ENCODE assay signal across 23 cellular contexts in genomic region chr2:176068037-176068832, GRCh38. TPM values are rescaled to one million over a fixed set of nuclear protein-coding genes. Genes with fewer than 3 reads are reported as not detected.
A peak's percentile ranks its signal among the peaks of the same experiment; 100 is the strongest.
DNase-seq lines count a peak whose midpoint lies in the region; ATAC-seq, FAIRE-seq and TF ChIP-seq lines count a peak whose summit lies in the region.
"Had no signal": no experiment of that assay in that cellular context is flagged by ENCODE, and none has a peak within 500 bp of the region (broad histone marks: within the 10 kb centered on the region; RNA-seq: fewer than 3 reads in every experiment).

No MANE protein-coding gene starts in this region.

- H3K27ac ChIP-seq in endothelial cell of umbilical vein (ENCODE audit: insufficient read depth, low read depth, low read length) (no peak overlapping the region), subcutaneous abdominal adipose tissue (ENCODE audit: low read depth, low read length) (no peak overlapping the region)
- H3K27ac ChIP-seq: breast epithelium, left lung, spleen had no signal

- peaks cover 2% of the 10 kb centered on the region for H3K9me3 ChIP-seq in T-helper 17 cell (ENCODE audit: control insufficient read depth, low read length, poor library complexity, severe bottlenecking)
- H3K9me3 ChIP-seq in endothelial cell of umbilical vein (replicated peaks; ENCODE audit: control insufficient read depth, insufficient read depth, low read length): no peaks in the 10 kb centered on the region
- no peaks in the 10 kb centered on the region for H3K9me3 ChIP-seq in subcutaneous abdominal adipose tissue (ENCODE audit: control insufficient read depth in 5 of 5, low read length in 5 of 5)
- H3K9me3 ChIP-seq: breast epithelium, left lung, spleen had no signal

- no peak overlapping the region for H3K9ac ChIP-seq in endothelial cell of umbilical vein (replicated peaks; ENCODE audit: extremely low read depth, insufficient read depth, low read length)
- H3K9ac ChIP-seq in subcutaneous abdominal adipose tissue (ENCODE audit: low read length in 5 of 5): no peak overlapping the region

- FAIRE-seq in endothelial cell of umbilical vein (lab: Jason Lieb, UNC): no peak

- DNase-seq in T-helper 17 cell (no peak), endothelial cell of umbilical vein (ENCODE audit: low read depth, low spot score) (no peak), nephron progenitor cell (peak; percentile 54)
- DNase-seq: activated CD4-positive, alpha-beta T cell treated with anti-CD3 and anti-CD28 coated beads for 36 hours; activated naive CD8-positive, alpha-beta T cell treated with anti-CD3 and anti-CD28 coated beads, Interleukin-2, amount 50 U/mL, for 24 hours; AML-193; COR-L47; left lung; NCI-H2107; NCI-H510A treated with DMSO at 0.1 percent for 48 hours; RPMI8226; spleen had no signal

- dilution Hi-C loops in endothelial cell of umbilical vein (cut with MboI; ENCODE audit: extremely low pct_ligation_motif_present, low sequenced_read_pairs): no loop called here

- H3K27ac Mint-ChIP-seq in T-helper 17 cell: no peak overlapping the region
- H3K27ac Mint-ChIP-seq in nephron progenitor cell: no peak overlapping the region
- H3K27ac Mint-ChIP-seq: activated CD4-positive, alpha-beta T cell treated with anti-CD3 and anti-CD28 coated beads for 36 hours; activated naive CD8-positive, alpha-beta T cell treated with anti-CD3 and anti-CD28 coated beads, Interleukin-2, amount 50 U/mL, for 24 hours; activated T-helper 2 cell treated with anti-CD3 and anti-CD28 coated beads, Interferon-gamma antibody, Interleukin-2, Interleukin-4, amounts not matched to agents 10 μg/mL and 5 μg/mL and 100 μg/mL, durations not matched to agents 14 hours and 24 hours and 36 hours had no signal

- peaks cover 89% of the 10 kb centered on the region for H3K27me3 Mint-ChIP-seq in T-helper 17 cell
- H3K27me3 Mint-ChIP-seq in nephron progenitor cell (ENCODE audit: low read depth, poor library complexity): peaks cover 100% of the 10 kb centered on the region

- no peaks in the 10 kb centered on the region for H4K20me1 ChIP-seq in endothelial cell of umbilical vein (replicated peaks; ENCODE audit: control insufficient read depth, extremely low read depth, insufficient read depth, low read length)

- TF ChIP-seq POLR2A in endothelial cell of umbilical vein (IDR thresholded peaks at IDR 0.05; ENCODE audit: low read depth, low read length): no peak

- H3K4me1 Mint-ChIP-seq in T-helper 17 cell (no peaks in the 10 kb centered on the region), nephron progenitor cell (peaks cover 14% of the 10 kb centered on the region)

- H3K36me3 ChIP-seq in endothelial cell of umbilical vein (ENCODE audit: control insufficient read depth in 2 of 2, extremely low read depth in 1 of 2, insufficient read depth in 2 of 2, low read length in 2 of 2): no peaks in the 10 kb centered on the region
- H3K36me3 ChIP-seq in subcutaneous abdominal adipose tissue (ENCODE audit: control insufficient read depth in 5 of 5, insufficient read depth in 5 of 5, low read length in 5 of 5): no peaks in the 10 kb centered on the region
- H3K36me3 ChIP-seq: breast epithelium, left lung, spleen had no signal

- intact Hi-C loops in endothelial cell of umbilical vein (cut with micrococcal nuclease): no loop called here

- CTCF ChIA-PET in endothelial cell of umbilical vein (lab: Charles Lee): no interaction called here

- TF ChIP-seq CTCF in endothelial cell of umbilical vein (IDR thresholded peaks at IDR 0.05; ENCODE audit: extremely low read depth in 1 of 2, insufficient read depth in 1 of 2, low read depth in 1 of 2, low read length in 2 of 2) (no peak), nephron progenitor cell (IDR thresholded peaks at IDR 0.05) (no peak)

- H3K4me3 ChIP-seq in endothelial cell of umbilical vein (replicated peaks in 1 of 3; ENCODE audit: insufficient read depth in 1 of 3, low read depth in 1 of 3, low read length in 3 of 3) (no peak overlapping the region), subcutaneous abdominal adipose tissue (ENCODE audit: low read depth in 1 of 5, low read length in 5 of 5) (peak overlapping the region; percentile 15 to 66 (median 62))

- ATAC-seq in T-helper 17 cell: no peak
- ATAC-seq in GM21576 (IDR thresholded peaks at IDR 0.05; ENCODE audit: unreplicated experiment): no peak
- ATAC-seq in GM18861 (IDR thresholded peaks at IDR 0.05; ENCODE audit: unreplicated experiment): no peak
- ATAC-seq in esophagus mucosa: no peak
- ATAC-seq: activated CD4-positive, alpha-beta T cell treated with anti-CD3 and anti-CD28 coated beads for 36 hours; activated naive CD8-positive, alpha-beta T cell treated with anti-CD3 and anti-CD28 coated beads, Interleukin-2, amount 50 U/mL, for 24 hours had no signal

- peaks cover 8% of the 10 kb centered on the region for H3K9me3 Mint-ChIP-seq in nephron progenitor cell
- H3K9me3 Mint-ChIP-seq: activated naive CD8-positive, alpha-beta T cell treated with anti-CD3 and anti-CD28 coated beads, Interleukin-2, amount 50 U/mL, for 24 hours; activated T-helper 2 cell treated with anti-CD3 and anti-CD28 coated beads, Interferon-gamma antibody, Interleukin-2, Interleukin-4, amounts not matched to agents 10 μg/mL and 5 μg/mL and 100 μg/mL, durations not matched to agents 14 hours and 24 hours and 36 hours had no signal

- POLR2A ChIA-PET in endothelial cell of umbilical vein (lab: Charles Lee): no interaction called here

- no TSS peak for BruUV-seq in endothelial cell of umbilical vein (replicated peaks; lab: Mats Ljungman, UMichigan)

- no peaks in the 10 kb centered on the region for H3K79me2 ChIP-seq in endothelial cell of umbilical vein (ENCODE audit: control insufficient read depth, insufficient read depth, low read length)

- H3K36me3 Mint-ChIP-seq in T-helper 17 cell (ENCODE audit: low read depth) (peaks cover 3% of the 10 kb centered on the region), nephron progenitor cell (ENCODE audit: low read depth) (no peaks in the 10 kb centered on the region)

- H3K27me3 ChIP-seq in endothelial cell of umbilical vein (ENCODE audit: control insufficient read depth in 2 of 2, insufficient read depth in 2 of 2, low read length in 2 of 2) (peaks cover 82 to 96% of the 10 kb centered on the region in 2 experiments), subcutaneous abdominal adipose tissue (ENCODE audit: control insufficient read depth in 5 of 5, insufficient read depth in 4 of 5, low read length in 5 of 5) (peaks cover 55 to 84% (median 73%) of the 10 kb centered on the region in 5 donors)

- no peak overlapping the region for H3K4me2 ChIP-seq in endothelial cell of umbilical vein (ENCODE audit: insufficient read depth, low read length)

- H3K9me1 ChIP-seq in endothelial cell of umbilical vein (replicated peaks; ENCODE audit: control insufficient read depth, extremely low read depth, insufficient read depth, low read length): no peaks in the 10 kb centered on the region

- H3K4me1 ChIP-seq in endothelial cell of umbilical vein (ENCODE audit: control insufficient read depth, extremely low read depth, insufficient read depth, low read length): peaks cover 5% of the 10 kb centered on the region
- peaks cover 0 to 35% (median 27%) of the 10 kb centered on the region in 5 donors for H3K4me1 ChIP-seq in subcutaneous abdominal adipose tissue (ENCODE audit: control insufficient read depth in 5 of 5, insufficient read depth in 5 of 5, low read length in 5 of 5)
- H3K4me1 ChIP-seq: breast epithelium had no signal

- H2AFZ ChIP-seq in endothelial cell of umbilical vein (ENCODE audit: low read depth, low read length): no peak overlapping the region

- peak overlapping the region; percentile 45 for H3K4me3 Mint-ChIP-seq in T-helper 17 cell
- peak overlapping the region; percentile 72 for H3K4me3 Mint-ChIP-seq in nephron progenitor cell
- H3K4me3 Mint-ChIP-seq: activated CD4-positive, alpha-beta T cell treated with anti-CD3 and anti-CD28 coated beads for 36 hours; activated naive CD8-positive, alpha-beta T cell treated with anti-CD3 and anti-CD28 coated beads, Interleukin-2, amount 50 U/mL, for 24 hours had no signal

RNA-seq across cellular contexts. Expression of gene EVX2, which starts 15.5 kb away (rescaled TPM):
- not detected for total RNA-seq in T-helper 17 cell
- not detected in 2 replicates for total RNA-seq in endothelial cell of umbilical vein
- polyA plus RNA-seq in endothelial cell of umbilical vein: not detected in 2 replicates
- not detected in 2 replicates for polyA plus RNA-seq in endothelial cell of umbilical vein (2011; cell fraction: cytosol; rRNA removed)
- polyA plus RNA-seq in endothelial cell of umbilical vein (2011; cell fraction: nucleus; rRNA removed): not detected in 2 replicates
- not detected in 2 replicates for polyA plus RNA-seq in endothelial cell of umbilical vein (2012)
- polyA minus RNA-seq in endothelial cell of umbilical vein: not detected in 2 replicates
- not detected for polyA minus RNA-seq in endothelial cell of umbilical vein (2011; cell fraction: cytosol; rRNA and poly(A)+ RNA removed)
- not detected in 2 replicates for polyA minus RNA-seq in endothelial cell of umbilical vein (2011; cell fraction: nucleus; rRNA and poly(A)+ RNA removed)
- total RNA-seq in esophagus mucosa: not detected
- total RNA-seq: activated CD4-positive, alpha-beta T cell treated with anti-CD3 and anti-CD28 coated beads for 36 hours; activated T-helper 2 cell treated with anti-CD3 and anti-CD28 coated beads, Interferon-gamma antibody, Interleukin-2, Interleukin-4, amounts not matched to agents 10 μg/mL and 5 μg/mL and 100 μg/mL, durations not matched to agents 14 hours and 24 hours and 36 hours; breast epithelium; Daoy; dermis microvascular lymphatic vessel endothelial cell; H4; left lung; spleen; temporal lobe had no signal
- polyA plus RNA-seq: esophagus, spleen had no signal

RNA-seq across cellular contexts. Expression of gene HOXD13, which starts 24.3 kb away (rescaled TPM):
- not detected for total RNA-seq in T-helper 17 cell
- total RNA-seq in endothelial cell of umbilical vein: not detected in 2 replicates
- not detected in 2 replicates for polyA plus RNA-seq in endothelial cell of umbilical vein
- not detected in 2 replicates for polyA plus RNA-seq in endothelial cell of umbilical vein (2011; cell fraction: cytosol; rRNA removed)
- not detected in 2 replicates for polyA plus RNA-seq in endothelial cell of umbilical vein (2011; cell fraction: nucleus; rRNA removed)
- polyA plus RNA-seq in endothelial cell of umbilical vein (2012): not detected in 2 replicates
- not detected in 2 replicates for polyA minus RNA-seq in endothelial cell of umbilical vein
- polyA minus RNA-seq in endothelial cell of umbilical vein (2011; cell fraction: cytosol; rRNA and poly(A)+ RNA removed): not detected
- not detected in 2 replicates for polyA minus RNA-seq in endothelial cell of umbilical vein (2011; cell fraction: nucleus; rRNA and poly(A)+ RNA removed)
- not detected for total RNA-seq in esophagus mucosa
- total RNA-seq: activated CD4-positive, alpha-beta T cell treated with anti-CD3 and anti-CD28 coated beads for 36 hours; activated T-helper 2 cell treated with anti-CD3 and anti-CD28 coated beads, Interferon-gamma antibody, Interleukin-2, Interleukin-4, amounts not matched to agents 10 μg/mL and 5 μg/mL and 100 μg/mL, durations not matched to agents 14 hours and 24 hours and 36 hours; breast epithelium; dermis microvascular lymphatic vessel endothelial cell; left lung; spleen; temporal lobe had no signal
- polyA plus RNA-seq: esophagus, spleen had no signal

RNA-seq across cellular contexts. Expression of gene HOXD12, which starts 31.4 kb away (rescaled TPM):
- total RNA-seq in T-helper 17 cell: not detected
- total RNA-seq in endothelial cell of umbilical vein: not detected in 2 replicates
- not detected in 2 replicates for polyA plus RNA-seq in endothelial cell of umbilical vein
- polyA plus RNA-seq in endothelial cell of umbilical vein (2011; cell fraction: cytosol; rRNA removed): not detected in 2 replicates
- polyA plus RNA-seq in endothelial cell of umbilical vein (2011; cell fraction: nucleus; rRNA removed): not detected in 2 replicates
- not detected in 2 replicates for polyA plus RNA-seq in endothelial cell of umbilical vein (2012)
- not detected in 2 replicates for polyA minus RNA-seq in endothelial cell of umbilical vein
- not detected for polyA minus RNA-seq in endothelial cell of umbilical vein (2011; cell fraction: cytosol; rRNA and poly(A)+ RNA removed)
- polyA minus RNA-seq in endothelial cell of umbilical vein (2011; cell fraction: nucleus; rRNA and poly(A)+ RNA removed): not detected in 2 replicates
- not detected for total RNA-seq in esophagus mucosa
- total RNA-seq: activated CD4-positive, alpha-beta T cell treated with anti-CD3 and anti-CD28 coated beads for 36 hours; activated T-helper 2 cell treated with anti-CD3 and anti-CD28 coated beads, Interferon-gamma antibody, Interleukin-2, Interleukin-4, amounts not matched to agents 10 μg/mL and 5 μg/mL and 100 μg/mL, durations not matched to agents 14 hours and 24 hours and 36 hours; breast epithelium; dermis microvascular lymphatic vessel endothelial cell; H4; left lung; spleen; temporal lobe had no signal
- polyA plus RNA-seq: esophagus, spleen had no signal

RNA-seq across cellular contexts. Expression of gene HOXD11, which starts 38.8 kb away (rescaled TPM):
- total RNA-seq in T-helper 17 cell: not detected
- not detected in 2 replicates for total RNA-seq in endothelial cell of umbilical vein
- polyA plus RNA-seq in endothelial cell of umbilical vein: not detected in 2 replicates
- polyA plus RNA-seq in endothelial cell of umbilical vein (2011; cell fraction: cytosol; rRNA removed): not detected in 2 replicates
- not detected in 2 replicates for polyA plus RNA-seq in endothelial cell of umbilical vein (2011; cell fraction: nucleus; rRNA removed)
- polyA plus RNA-seq in endothelial cell of umbilical vein (2012): not detected in 2 replicates
- not detected in 2 replicates for polyA minus RNA-seq in endothelial cell of umbilical vein
- 1.0 TPM for polyA minus RNA-seq in endothelial cell of umbilical vein (2011; cell fraction: cytosol; rRNA and poly(A)+ RNA removed)
- not detected in 2 replicates for polyA minus RNA-seq in endothelial cell of umbilical vein (2011; cell fraction: nucleus; rRNA and poly(A)+ RNA removed)
- total RNA-seq in esophagus mucosa: not detected
- total RNA-seq: activated CD4-positive, alpha-beta T cell treated with anti-CD3 and anti-CD28 coated beads for 36 hours; activated T-helper 2 cell treated with anti-CD3 and anti-CD28 coated beads, Interferon-gamma antibody, Interleukin-2, Interleukin-4, amounts not matched to agents 10 μg/mL and 5 μg/mL and 100 μg/mL, durations not matched to agents 14 hours and 24 hours and 36 hours; dermis microvascular lymphatic vessel endothelial cell; H4; left lung; spleen; temporal lobe had no signal
- polyA plus RNA-seq: spleen had no signal

RNA-seq across cellular contexts. Expression of gene HOXD10, which starts 48.3 kb away (rescaled TPM):
- total RNA-seq in T-helper 17 cell (not detected), endothelial cell of umbilical vein (not detected in 2 replicates), esophagus mucosa (0.24 TPM)
- not detected in 2 replicates for polyA plus RNA-seq in endothelial cell of umbilical vein
- polyA plus RNA-seq in endothelial cell of umbilical vein (2011; cell fraction: cytosol; rRNA removed): not detected in 2 replicates
- polyA plus RNA-seq in endothelial cell of umbilical vein (2011; cell fraction: nucleus; rRNA removed): not detected in 2 replicates
- not detected in 2 replicates for polyA plus RNA-seq in endothelial cell of umbilical vein (2012)
- not detected in 2 replicates for polyA minus RNA-seq in endothelial cell of umbilical vein
- not detected for polyA minus RNA-seq in endothelial cell of umbilical vein (2011; cell fraction: cytosol; rRNA and poly(A)+ RNA removed)
- not detected in 2 replicates for polyA minus RNA-seq in endothelial cell of umbilical vein (2011; cell fraction: nucleus; rRNA and poly(A)+ RNA removed)
- total RNA-seq: activated CD4-positive, alpha-beta T cell treated with anti-CD3 and anti-CD28 coated beads for 36 hours; activated T-helper 2 cell treated with anti-CD3 and anti-CD28 coated beads, Interferon-gamma antibody, Interleukin-2, Interleukin-4, amounts not matched to agents 10 μg/mL and 5 μg/mL and 100 μg/mL, durations not matched to agents 14 hours and 24 hours and 36 hours; H4; spleen; temporal lobe had no signal

Comparison
In these comparisons a context has a peak if more than half of its experiments do, and no peak if none do; other contexts are left out.
1. H3K4me3 ChIP-seq: peak in subcutaneous abdominal adipose tissue (5 of 5); none in endothelial cell of umbilical vein (0 of 3).